ENCODE assay signal across 8 cellular contexts in the genomic region with DNA sequence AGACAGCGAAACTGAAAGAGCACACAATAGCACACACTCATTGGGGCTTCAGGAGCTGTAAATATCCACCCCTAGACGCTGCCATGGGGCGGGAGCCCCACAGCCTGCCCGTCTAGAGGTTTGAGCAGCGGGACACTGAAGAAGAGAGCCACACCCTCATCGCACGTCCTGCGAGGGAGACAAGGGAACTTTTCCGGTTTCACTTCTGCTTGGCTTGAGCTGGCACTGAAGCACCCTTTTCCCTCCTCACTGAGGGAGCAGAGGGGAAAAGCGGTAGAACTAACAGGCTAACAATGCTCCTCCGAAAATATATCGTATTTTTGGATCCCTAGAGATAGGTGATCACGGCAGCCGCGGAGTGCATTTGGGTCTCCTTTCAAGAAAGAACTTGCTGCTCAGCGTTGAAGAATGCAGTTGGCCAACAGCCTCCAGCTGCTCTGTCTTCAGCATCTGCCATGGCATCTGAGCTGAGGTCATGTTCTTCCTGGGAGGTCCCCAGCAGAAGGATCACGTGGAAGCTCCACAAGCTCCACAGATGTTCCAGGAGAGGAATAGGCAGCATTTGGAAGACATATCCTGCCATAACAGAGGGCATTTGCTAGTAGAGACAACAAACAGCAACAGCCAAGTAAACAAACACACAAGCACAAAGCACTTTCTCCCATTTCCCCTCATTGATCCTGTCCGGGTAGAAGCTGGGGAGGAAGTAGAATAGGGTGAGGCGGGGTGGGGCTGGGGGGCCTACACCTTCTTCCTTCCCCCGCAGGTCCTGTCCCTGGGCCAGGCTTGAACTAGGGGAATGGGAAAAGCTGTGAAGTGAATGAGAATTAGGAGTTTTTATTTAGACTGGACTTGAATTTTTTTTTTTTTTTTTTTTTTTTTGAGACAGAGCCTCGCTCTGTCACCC. TPM values are rescaled to one million over a fixed set of nuclear protein-coding genes. Genes with fewer than 3 reads are reported as not detected.
DNase-seq lines count a peak whose midpoint lies in the region; ATAC-seq and TF ChIP-seq lines count a peak whose summit lies in the region.

No MANE protein-coding gene starts in this region.

- peak overlapping the region; percentile 35 for H3K9ac ChIP-seq in rectal smooth muscle tissue (ENCODE audit: low read length)

- peaks cover 3% of the 10 kb centered on the region for H3K9me3 Mint-ChIP-seq in activated CD4-positive, alpha-beta memory T cell treated with anti-CD3 and anti-CD28 coated beads, Interleukin-2, amount 10 ng/mL, durations not matched to agents 7 days and 5 days

- in situ Hi-C loops in GM13976 (cut with MboI; ENCODE audit: low sequenced_read_pairs, unreplicated experiment), result loop anchor here (25.0 kb wide), 1 partner anchor 347 kb away; no protein-coding TSS in a partner anchor

- H3K27me3 ChIP-seq in BJ (ENCODE audit: control insufficient read depth, insufficient read depth, low read length) (no peaks in the 10 kb centered on the region), rectal smooth muscle tissue (ENCODE audit: control insufficient read depth, insufficient read depth, low read length) (no peaks in the 10 kb centered on the region)

- peaks cover 20% of the 10 kb centered on the region for H3K4me1 Mint-ChIP-seq in activated CD4-positive, alpha-beta memory T cell treated with anti-CD3 and anti-CD28 coated beads, Interleukin-2, amount 10 ng/mL, durations not matched to agents 7 days and 5 days

- H3K36me3 ChIP-seq in BJ (ENCODE audit: control insufficient read depth, insufficient read depth, low read length) (no peaks in the 10 kb centered on the region), rectal smooth muscle tissue (ENCODE audit: control insufficient read depth, insufficient read depth, low read length) (no peaks in the 10 kb centered on the region)

- TF ChIP-seq CTCF in BJ (IDR thresholded peaks at IDR 0.05; ENCODE audit: insufficient read depth, low read depth, low read length), result no peak
- TF ChIP-seq CTCF in GM13976 (IDR thresholded peaks at IDR 0.05; ENCODE audit: borderline replicate concordance, control extremely low read depth, extremely low read depth, insufficient read depth, missing control alignments), result no peak

- H3K4me1 ChIP-seq in rectal smooth muscle tissue (ENCODE audit: control insufficient read depth, insufficient read depth, low read length), result no peaks in the 10 kb centered on the region

- peaks cover 3% of the 10 kb centered on the region for H3K36me3 Mint-ChIP-seq in activated CD4-positive, alpha-beta memory T cell treated with anti-CD3 and anti-CD28 coated beads, Interleukin-2, amount 10 ng/mL, durations not matched to agents 7 days and 5 days (ENCODE audit: low read depth)

- peak; percentile 72 for ATAC-seq in GM19372 (IDR thresholded peaks at IDR 0.05; ENCODE audit: low read depth, unreplicated experiment)

- DNase-seq in BJ (ENCODE audit: low read depth) (peak; percentile 83), M059J (ENCODE audit: low read depth) (peak; percentile 84), foreskin melanocyte (peak; percentile 44), GM13976 (ENCODE audit: low spot score) (no peak), HK-2 (ENCODE audit: unreplicated experiment) (no peak)
- peak; percentile 40 for DNase-seq in activated CD4-positive, alpha-beta memory T cell treated with anti-CD3 and anti-CD28 coated beads, Interleukin-2, amount 10 ng/mL, durations not matched to agents 7 days and 5 days

- CTCF ChIA-PET in BJ (lab: Yijun Ruan, JAX), result interaction anchor here (0.6 to 1.9 kb wide), 5 partner anchors 17 to 113 kb away, joined by 3 to 8 read pairs (median 3); no protein-coding TSS in a partner anchor
- CTCF ChIA-PET in activated CD4-positive, alpha-beta memory T cell treated with anti-CD3 and anti-CD28 coated beads, Interleukin-2, amount 10 ng/mL, durations not matched to agents 7 days and 5 days (lab: Charles Lee), result no interaction called here

- peak overlapping the region; percentile 61 for H3K27ac Mint-ChIP-seq in activated CD4-positive, alpha-beta memory T cell treated with anti-CD3 and anti-CD28 coated beads, Interleukin-2, amount 10 ng/mL, durations not matched to agents 7 days and 5 days

- H3K27me3 Mint-ChIP-seq in activated CD4-positive, alpha-beta memory T cell treated with anti-CD3 and anti-CD28 coated beads, Interleukin-2, amount 10 ng/mL, durations not matched to agents 7 days and 5 days, result peaks cover 27% of the 10 kb centered on the region

- H3K4me3 Mint-ChIP-seq in activated CD4-positive, alpha-beta memory T cell treated with anti-CD3 and anti-CD28 coated beads, Interleukin-2, amount 10 ng/mL, durations not matched to agents 7 days and 5 days, result peak overlapping the region; percentile 52

- POLR2A ChIA-PET in BJ (lab: Charles Lee), result interaction anchor here (0.5 to 0.9 kb wide), 2 partner anchors 28 to 106 kb away, joined by 3 read pairs; no protein-coding TSS in a partner anchor
- POLR2A ChIA-PET in activated CD4-positive, alpha-beta memory T cell treated with anti-CD3 and anti-CD28 coated beads, Interleukin-2, amount 10 ng/mL, durations not matched to agents 7 days and 5 days (lab: Charles Lee), result interaction anchor here (0.5 to 1.4 kb wide), 4 partner anchors 47 to 383 kb away, joined by 3 to 7 read pairs (median 4); a partner anchor contains a TSS

- peak overlapping the region; percentile 40 for H3K27ac ChIP-seq in rectal smooth muscle tissue (ENCODE audit: low read depth, low read length)

- H3K4me3 ChIP-seq in BJ (ENCODE audit: low read depth, low read length) (peak overlapping the region; percentile 43), rectal smooth muscle tissue (ENCODE audit: low read length) (peak overlapping the region; percentile 57)

RNA-seq across cellular contexts. Expression of a gene that starts 44.8 kb away (rescaled TPM):
- 0.11 and 0.40 TPM in 2 replicates for polyA plus RNA-seq in BJ (2011; rRNA removed)
- polyA minus RNA-seq in BJ (2011; rRNA and poly(A)+ RNA removed), result not detected in 2 replicates
- total RNA-seq in M059J (2014; rRNA removed; shearing (Covaris generic)), result 0.52 and 1.2 TPM in 2 replicates
- total RNA-seq in activated CD4-positive, alpha-beta memory T cell treated with anti-CD3 and anti-CD28 coated beads, Interleukin-2, amount 10 ng/mL, durations not matched to agents 7 days and 5 days, result 100 to 1,000 TPM; 230 to 238 TPM

Comparison
In these comparisons a context has a peak if more than half of its experiments do, and no peak if none do; other contexts are left out.
1. DNase-seq: peak in BJ (single experiment), M059J (single experiment), activated CD4-positive, alpha-beta memory T cell treated with anti-CD3 and anti-CD28 coated beads, Interleukin-2, amount 10 ng/mL, durations not matched to agents 7 days and 5 days (single experiment) and foreskin melanocyte (single experiment); none in GM13976 (single experiment) and HK-2 (single experiment).
2. RNA of a gene that starts 44.8 kb away (total RNA-seq): 230 to 238 TPM in activated CD4-positive, alpha-beta memory T cell treated with anti-CD3 and anti-CD28 coated beads, Interleukin-2, amount 10 ng/mL, durations not matched to agents 7 days and 5 days; 0.52 to 1.2 TPM in M059J; every median in the first group is over 100 times any median in the second.